In the genomic region with DNA sequence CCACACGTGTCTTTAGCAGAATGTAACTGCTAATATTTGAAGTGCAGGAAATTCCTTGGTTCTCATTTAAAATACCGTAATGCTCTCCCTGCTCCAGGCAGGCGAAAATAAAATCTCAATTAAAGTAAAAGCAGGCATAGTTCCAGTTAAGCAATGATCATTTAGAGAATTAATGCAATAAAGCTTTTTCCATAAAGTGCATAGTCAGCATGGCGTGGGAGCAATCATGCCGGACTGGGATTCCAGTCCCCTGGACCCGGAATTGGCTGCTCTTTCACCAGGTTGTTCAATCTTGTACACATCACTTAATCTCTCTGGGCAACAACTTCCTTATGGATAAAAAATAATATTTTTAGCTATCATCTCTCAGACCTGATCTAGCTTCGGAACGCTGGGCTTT, we compare ENCODE assay signal across 26 cellular contexts.
"Had no signal": no experiment of that assay in that cellular context is flagged by ENCODE, and none has a peak within 500 bp of the region (broad histone marks: within the 10 kb centered on the region; RNA-seq: fewer than 3 reads in every experiment).

No MANE protein-coding gene starts in this region.

- H3K79me2 ChIP-seq: parathyroid adenoma had no signal

- ATAC-seq: effector memory CD8-positive, alpha-beta T cell; gastrocnemius medialis; heart right ventricle; lower lobe of right lung; naive thymus-derived CD4-positive, alpha-beta T cell; sciatic nerve; stimulated activated naive B cell treated with anti-CD40 and anti-IgM and Interleukin-4, amounts not matched to agents 10 μg/mL and 1 μg/mL and 100 μg/mL, for 72 hours; stimulated activated naive CD8-positive, alpha-beta T cell treated with anti-CD3 and anti-CD28 coated beads, Interleukin-15, amount 100 ng/mL, for 72 hours; upper lobe of right lung had no signal

- DNase-seq: cerebellar nuclear complex; effector memory CD8-positive, alpha-beta T cell; erythroblast; gastrocnemius medialis; heart right ventricle; immature natural killer cell; kidney; left cardiac atrium; left ventricle myocardium inferior; lower lobe of right lung; naive thymus-derived CD4-positive, alpha-beta T cell; nephron progenitor cell; stimulated activated CD4-positive, alpha-beta T cell treated with anti-CD3 and anti-CD28 coated beads, Interleukin-2, amount 100 ng/mL, for 24 hours; stimulated activated CD4-positive, alpha-beta T cell treated with anti-CD3 and anti-CD28 coated beads, Interleukin-4, amount 100 ng/mL, for 4 hours; stimulated activated naive B cell treated with anti-CD40 and anti-IgM and Interleukin-4, amounts not matched to agents 10 μg/mL and 1 μg/mL and 100 μg/mL, for 72 hours; stimulated activated naive CD8-positive, alpha-beta T cell treated with anti-CD3 and anti-CD28 coated beads, Interleukin-15, amount 100 ng/mL, for 72 hours; testis; upper lobe of right lung had no signal

- H3K9ac ChIP-seq: parathyroid adenoma had no signal

- H3K4me3 Mint-ChIP-seq: dendritic cell treated with granulocyte-macrophage colony-stimulating factor and Interleukin-4, amounts not matched to agents 40 ng/mL and 50 ng/mL, for 4 days; effector memory CD8-positive, alpha-beta T cell; immature natural killer cell; memory B cell; naive thymus-derived CD4-positive, alpha-beta T cell; nephron progenitor cell; stimulated activated naive B cell treated with anti-CD40 and anti-IgM and Interleukin-4, amounts not matched to agents 10 μg/mL and 1 μg/mL and 100 μg/mL, for 72 hours; stimulated activated naive CD8-positive, alpha-beta T cell treated with anti-CD3 and anti-CD28 coated beads, Interleukin-15, amount 100 ng/mL, for 72 hours had no signal

- H3K36me3 ChIP-seq: gastrocnemius medialis, heart right ventricle, left ventricle myocardium inferior, lower lobe of right lung, prostate gland, tibial nerve, upper lobe of right lung had no signal

- H3K9me3 ChIP-seq: gastrocnemius medialis, heart right ventricle, left ventricle myocardium inferior, lower lobe of right lung, prostate gland, testis, tibial nerve, upper lobe of right lung had no signal

- H3K36me3 Mint-ChIP-seq: immature natural killer cell; memory B cell; stimulated activated naive B cell treated with anti-CD40 and anti-IgM and Interleukin-4, amounts not matched to agents 10 μg/mL and 1 μg/mL and 100 μg/mL, for 72 hours had no signal

- H3K27me3 Mint-ChIP-seq: dendritic cell treated with granulocyte-macrophage colony-stimulating factor and Interleukin-4, amounts not matched to agents 40 ng/mL and 50 ng/mL, for 4 days; effector memory CD8-positive, alpha-beta T cell; memory B cell; naive thymus-derived CD4-positive, alpha-beta T cell; stimulated activated naive B cell treated with anti-CD40 and anti-IgM and Interleukin-4, amounts not matched to agents 10 μg/mL and 1 μg/mL and 100 μg/mL, for 72 hours; stimulated activated naive CD8-positive, alpha-beta T cell treated with anti-CD3 and anti-CD28 coated beads, Interleukin-15, amount 100 ng/mL, for 72 hours had no signal

- H3K27me3 ChIP-seq: gastrocnemius medialis, heart right ventricle, testis, tibial nerve, upper lobe of right lung had no signal

- H3K4me1 Mint-ChIP-seq: immature natural killer cell; memory B cell; naive thymus-derived CD4-positive, alpha-beta T cell; stimulated activated naive B cell treated with anti-CD40 and anti-IgM and Interleukin-4, amounts not matched to agents 10 μg/mL and 1 μg/mL and 100 μg/mL, for 72 hours; stimulated activated naive CD8-positive, alpha-beta T cell treated with anti-CD3 and anti-CD28 coated beads, Interleukin-15, amount 100 ng/mL, for 72 hours had no signal

- H2AFZ ChIP-seq: parathyroid adenoma had no signal

- H3K27ac ChIP-seq: gastrocnemius medialis, heart right ventricle, left ventricle myocardium inferior, lower lobe of right lung, parathyroid adenoma, prostate gland, testis, upper lobe of right lung had no signal

- H3K9me3 Mint-ChIP-seq: memory B cell; stimulated activated naive B cell treated with anti-CD40 and anti-IgM and Interleukin-4, amounts not matched to agents 10 μg/mL and 1 μg/mL and 100 μg/mL, for 72 hours; stimulated activated naive CD8-positive, alpha-beta T cell treated with anti-CD3 and anti-CD28 coated beads, Interleukin-15, amount 100 ng/mL, for 72 hours had no signal

- H3K4me1 ChIP-seq: gastrocnemius medialis, lower lobe of right lung, parathyroid adenoma, prostate gland, testis, upper lobe of right lung had no signal

- H3K27ac Mint-ChIP-seq: dendritic cell treated with granulocyte-macrophage colony-stimulating factor and Interleukin-4, amounts not matched to agents 40 ng/mL and 50 ng/mL, for 4 days; effector memory CD8-positive, alpha-beta T cell; immature natural killer cell; memory B cell; naive thymus-derived CD4-positive, alpha-beta T cell; nephron progenitor cell; stimulated activated naive B cell treated with anti-CD40 and anti-IgM and Interleukin-4, amounts not matched to agents 10 μg/mL and 1 μg/mL and 100 μg/mL, for 72 hours; stimulated activated naive CD8-positive, alpha-beta T cell treated with anti-CD3 and anti-CD28 coated beads, Interleukin-15, amount 100 ng/mL, for 72 hours had no signal

- FAIRE-seq: colon, endothelial cell of umbilical vein, kidney had no signal

- H3K4me3 ChIP-seq: gastrocnemius medialis, heart right ventricle, left ventricle myocardium inferior, lower lobe of right lung, prostate gland, testis, tibial nerve, upper lobe of right lung had no signal
